14 cellular contexts compared by ENCODE assay signal in genomic region chr9:4276856-4277255, GRCh38. TPM values are rescaled to one million over a fixed set of nuclear protein-coding genes. Genes with fewer than 3 reads are reported as not detected.
DNase-seq lines count a peak whose midpoint lies in the region; ATAC-seq, FAIRE-seq and TF ChIP-seq lines count a peak whose summit lies in the region.
"Had no signal": no experiment of that assay in that cellular context is flagged by ENCODE, and none has a peak within 500 bp of the region (broad histone marks: within the 10 kb centered on the region; RNA-seq: fewer than 3 reads in every experiment).

No MANE protein-coding gene starts in this region.

- ATAC-seq in HG03159 (IDR thresholded peaks at IDR 0.05; ENCODE audit: unreplicated experiment) (peak; percentile 48), GM18909 (IDR thresholded peaks at IDR 0.05; ENCODE audit: poor library complexity, unreplicated experiment) (no peak)

- no peak overlapping the region for H3K27ac ChIP-seq in endothelial cell of umbilical vein (ENCODE audit: insufficient read depth, low read depth, low read length)
- H3K27ac ChIP-seq: PC-9, SK-N-MC had no signal

- no peak for FAIRE-seq in endothelial cell of umbilical vein (lab: Jason Lieb, UNC)

- H3K36me3 ChIP-seq in endothelial cell of umbilical vein (ENCODE audit: control insufficient read depth in 2 of 2, extremely low read depth in 1 of 2, insufficient read depth in 2 of 2, low read length in 2 of 2) (no peaks in the 10 kb centered on the region), neuron (ENCODE audit: insufficient read depth, low read length) (no peaks in the 10 kb centered on the region)

- H3K9me1 ChIP-seq in endothelial cell of umbilical vein (replicated peaks; ENCODE audit: control insufficient read depth, extremely low read depth, insufficient read depth, low read length), result no peaks in the 10 kb centered on the region

- H3K9me3 Mint-ChIP-seq in Calu3 (ENCODE audit: low read depth, unreplicated experiment), result no peaks in the 10 kb centered on the region

- H3K27ac Mint-ChIP-seq in Calu3 (ENCODE audit: unreplicated experiment), result peak overlapping the region; percentile 87

- no peaks in the 10 kb centered on the region for H4K20me1 ChIP-seq in endothelial cell of umbilical vein (replicated peaks; ENCODE audit: control insufficient read depth, extremely low read depth, insufficient read depth, low read length)

- H3K27me3 ChIP-seq in endothelial cell of umbilical vein (ENCODE audit: control insufficient read depth in 2 of 2, insufficient read depth in 2 of 2, low read length in 2 of 2) (no peaks in the 10 kb centered on the region), neuron (ENCODE audit: insufficient read depth, low read length) (no peaks in the 10 kb centered on the region)

- no peak overlapping the region for H3K4me3 ChIP-seq in endothelial cell of umbilical vein (replicated peaks in 1 of 3; ENCODE audit: insufficient read depth in 1 of 3, low read depth in 1 of 3, low read length in 3 of 3)
- H3K4me3 ChIP-seq in neuron (ENCODE audit: low read length), result no peak overlapping the region
- H3K4me3 ChIP-seq: PC-9 had no signal

- H2AFZ ChIP-seq in endothelial cell of umbilical vein (ENCODE audit: low read depth, low read length) (peak overlapping the region; percentile 21), neuron (ENCODE audit: low read depth, low read length) (peak overlapping the region; percentile 51)
- H2AFZ ChIP-seq: PC-9 had no signal

- H3K4me3 Mint-ChIP-seq in Calu3 (ENCODE audit: low read depth, unreplicated experiment), result peak overlapping the region; percentile 33

- no peak overlapping the region for H3K9ac ChIP-seq in endothelial cell of umbilical vein (replicated peaks; ENCODE audit: extremely low read depth, insufficient read depth, low read length)

- dilution Hi-C loops in endothelial cell of umbilical vein (cut with MboI; ENCODE audit: extremely low pct_ligation_motif_present, low sequenced_read_pairs), result no loop called here

- peak overlapping the region; percentile 66 for H3K4me2 ChIP-seq in endothelial cell of umbilical vein (ENCODE audit: insufficient read depth, low read length)
- H3K4me2 ChIP-seq: PC-9 had no signal

- no peak for TF ChIP-seq POLR2A in endothelial cell of umbilical vein (IDR thresholded peaks at IDR 0.05; ENCODE audit: low read depth, low read length)

- H3K79me2 ChIP-seq in endothelial cell of umbilical vein (ENCODE audit: control insufficient read depth, insufficient read depth, low read length), result no peaks in the 10 kb centered on the region

- POLR2A ChIA-PET in endothelial cell of umbilical vein (lab: Charles Lee), result interaction anchor here (0.6 kb wide), 1 partner anchor 321 kb away, joined by 3 read pairs; no protein-coding TSS in a partner anchor

- H3K4me1 Mint-ChIP-seq in Calu3 (ENCODE audit: low read depth, unreplicated experiment), result peaks cover 29% of the 10 kb centered on the region

- no TSS peak for BruUV-seq in Calu3 (replicated peaks; lab: Mats Ljungman, UMichigan)
- no TSS peak for BruUV-seq in endothelial cell of umbilical vein (replicated peaks; lab: Mats Ljungman, UMichigan)

- DNase-seq in Calu3, result no peak
- no peak for DNase-seq in endothelial cell of umbilical vein (ENCODE audit: low read depth, low spot score)
- no peak for DNase-seq in NCI-H2107 treated with DMSO at 0.1 percent for 48 hours (lab: John Stamatoyannopoulos, UW; ENCODE audit: unreplicated experiment)
- DNase-seq in posterior vena cava (ENCODE audit: low spot score), result no peak
- no peak for DNase-seq in NK-92 (lab: John Stamatoyannopoulos, UW; ENCODE audit: unreplicated experiment)
- DNase-seq: C1 segment of cervical spinal cord, COR-L47, NCI-H1436 treated with DMSO at 0.1 percent for 48 hours, NCI-H2081 treated with DMSO at 0.1 percent for 48 hours, PC-9 had no signal

- intact Hi-C loops in Calu3 (cut with micrococcal nuclease; ENCODE audit: unreplicated experiment), result loop anchor here (2.0 to 5.0 kb wide), 2 partner anchors 20 to 40 kb away; no protein-coding TSS in a partner anchor
- intact Hi-C loops in endothelial cell of umbilical vein (cut with micrococcal nuclease), result loop anchor here (2.0 to 10.0 kb wide), 2 partner anchors 22 to 952 kb away; no protein-coding TSS in a partner anchor
- intact Hi-C loops in posterior vena cava (cut with DNase I), result no loop called here

- no peaks in the 10 kb centered on the region for H3K9me3 ChIP-seq in endothelial cell of umbilical vein (replicated peaks; ENCODE audit: control insufficient read depth, insufficient read depth, low read length)
- H3K9me3 ChIP-seq in neuron (ENCODE audit: low read length), result no peaks in the 10 kb centered on the region

- H3K27me3 Mint-ChIP-seq in Calu3 (ENCODE audit: unreplicated experiment), result no peaks in the 10 kb centered on the region

- H3K36me3 Mint-ChIP-seq in Calu3 (ENCODE audit: insufficient read depth, unreplicated experiment), result peaks cover 11% of the 10 kb centered on the region

- H3K4me1 ChIP-seq in endothelial cell of umbilical vein (ENCODE audit: control insufficient read depth, extremely low read depth, insufficient read depth, low read length), result peaks cover 6% of the 10 kb centered on the region
- H3K4me1 ChIP-seq in neuron (ENCODE audit: insufficient read depth, low read length), result peaks cover 10% of the 10 kb centered on the region

- CTCF ChIA-PET in Calu3 (lab: Charles Lee) (interaction anchor here (0.6 to 1.3 kb wide), 3 partner anchors 20 to 1173 kb away, joined by 3 to 4 read pairs (median 3); partner anchors contain the start of gene CD274), endothelial cell of umbilical vein (lab: Charles Lee) (interaction anchor here (1.8 kb wide), 1 partner anchor 8 kb away, joined by 5 read pairs; no protein-coding TSS in a partner anchor)

- TF ChIP-seq CTCF in Calu3 (IDR thresholded peaks at IDR 0.05; ENCODE audit: unreplicated experiment) (no peak), endothelial cell of umbilical vein (IDR thresholded peaks at IDR 0.05; ENCODE audit: extremely low read depth in 1 of 2, insufficient read depth in 1 of 2, low read depth in 1 of 2, low read length in 2 of 2) (no peak)

TF ChIP-seq in endothelial cell of umbilical vein, 7 proteins besides CTCF, POLR2A, EP300 and RAD21:
- no peak for TF ChIP-seq EZH2 (IDR thresholded peaks at IDR 0.05; ENCODE audit: borderline replicate concordance, low read depth, low read length, severe bottlenecking)
- no peak for TF ChIP-seq JUN (IDR thresholded peaks at IDR 0.05; ENCODE audit: borderline replicate concordance, insufficient read depth, insufficient read length, low read depth)
- no peak for TF ChIP-seq GATA2 (IDR thresholded peaks at IDR 0.05; ENCODE audit: insufficient read depth, insufficient read length, low read depth, low read length)
- no peak for TF ChIP-seq MAX (IDR thresholded peaks at IDR 0.05; ENCODE audit: insufficient read depth, insufficient read length)
- TF ChIP-seq POLR2AphosphoS5 (IDR thresholded peaks at IDR 0.05; ENCODE audit: insufficient read depth, low read depth, low read length), result no peak
- no peak for TF ChIP-seq FOS (IDR thresholded peaks at IDR 0.05; ENCODE audit: borderline replicate concordance, insufficient read depth, low read length)
- no peak for TF ChIP-seq MYC (IDR thresholded peaks at IDR 0.05; ENCODE audit: low read depth, low read length)

RNA-seq across cellular contexts. Expression of gene GLIS3, which starts 23.0 kb away (rescaled TPM):
- total RNA-seq in Calu3 (2022), result 72.5 and 90.8 TPM in 2 replicates
- total RNA-seq in endothelial cell of umbilical vein, result 7.6 and 8.4 TPM in 2 replicates
- polyA plus RNA-seq in endothelial cell of umbilical vein, result 1.8 and 2.1 TPM in 2 replicates
- polyA plus RNA-seq in endothelial cell of umbilical vein (2011; cell fraction: cytosol; rRNA removed), result 1.6 and 1.8 TPM in 2 replicates
- polyA plus RNA-seq in endothelial cell of umbilical vein (2011; cell fraction: nucleus; rRNA removed), result 10.0 and 14.9 TPM in 2 replicates
- polyA plus RNA-seq in endothelial cell of umbilical vein (2012), result 1.8 and 2.3 TPM in 2 replicates
- 30.4 and 49.0 TPM in 2 replicates for polyA minus RNA-seq in endothelial cell of umbilical vein
- 4.6 TPM for polyA minus RNA-seq in endothelial cell of umbilical vein (2011; cell fraction: cytosol; rRNA and poly(A)+ RNA removed)
- 84.3 and 103 TPM in 2 replicates for polyA minus RNA-seq in endothelial cell of umbilical vein (2011; cell fraction: nucleus; rRNA and poly(A)+ RNA removed)
- 10 to 100 TPM; 32.2 to 53.1 TPM for total RNA-seq in posterior vena cava

Comparison
In these comparisons a context has a peak if more than half of its experiments do, and no peak if none do; other contexts are left out.
1. intact Hi-C loops: an anchor here in Calu3 (2.0 to 5.0 kb wide) and endothelial cell of umbilical vein (2.0 to 10.0 kb wide); none called in posterior vena cava.